8 cellular contexts compared by ENCODE assay signal in genomic region chr1:226871047-226871365, GRCh38. TPM values are rescaled to one million over a fixed set of nuclear protein-coding genes. Genes with fewer than 3 reads are reported as not detected.
DNase-seq lines count a peak whose midpoint lies in the region; ATAC-seq and TF ChIP-seq lines count a peak whose summit lies in the region.

No MANE protein-coding gene starts in this region.

- ATAC-seq in GM21526 (IDR thresholded peaks at IDR 0.05; ENCODE audit: low FRiP score, unreplicated experiment) (no peak), HG02588 (IDR thresholded peaks at IDR 0.05; ENCODE audit: unreplicated experiment) (no peak), HG02870 (IDR thresholded peaks at IDR 0.05; ENCODE audit: unreplicated experiment) (no peak)

- TF ChIP-seq CTCF in fibroblast of villous mesenchyme (IDR thresholded peaks at IDR 0.05; ENCODE audit: insufficient read depth, low read depth, low read length): no peak

- no peaks in the 10 kb centered on the region for H3K27me3 ChIP-seq in SJCRH30
- H3K27me3 ChIP-seq in rectal smooth muscle tissue (ENCODE audit: control insufficient read depth, insufficient read depth, low read length): no peaks in the 10 kb centered on the region

- no peak overlapping the region for H3K9ac ChIP-seq in rectal smooth muscle tissue (ENCODE audit: low read length)

- peak overlapping the region; percentile 67 for H3K27ac ChIP-seq in SJCRH30
- H3K27ac ChIP-seq in rectal smooth muscle tissue (ENCODE audit: low read depth, low read length): peak overlapping the region; percentile 65

- H3K4me1 ChIP-seq in SJCRH30: peaks cover 25% of the 10 kb centered on the region
- peaks cover 8% of the 10 kb centered on the region for H3K4me1 ChIP-seq in rectal smooth muscle tissue (ENCODE audit: control insufficient read depth, insufficient read depth, low read length)

- no peaks in the 10 kb centered on the region for H3K9me3 ChIP-seq in SJCRH30 (replicated peaks)

- DNase-seq in SJCRH30: no peak
- no peak for DNase-seq in fibroblast of villous mesenchyme (ENCODE audit: low read depth)
- DNase-seq in iPS-NIHi11 (ENCODE audit: low spot score): no peak

- peak overlapping the region; percentile 80 for H3K4me3 ChIP-seq in GM08714 (ENCODE audit: low read length)
- peak overlapping the region; percentile 80 for H3K4me3 ChIP-seq in SJCRH30
- peak overlapping the region; percentile 64 for H3K4me3 ChIP-seq in fibroblast of villous mesenchyme (ENCODE audit: low read depth, low read length)
- H3K4me3 ChIP-seq in rectal smooth muscle tissue (ENCODE audit: low read length): peak overlapping the region; percentile 74

- H3K36me3 ChIP-seq in SJCRH30 (no peaks in the 10 kb centered on the region), rectal smooth muscle tissue (ENCODE audit: control insufficient read depth, insufficient read depth, low read length) (peaks cover 3% of the 10 kb centered on the region)

RNA-seq across cellular contexts. Expression of gene PSEN2, which starts 0.6 kb away (rescaled TPM):
- total RNA-seq in SJCRH30 (2014; rRNA removed; shearing (Covaris generic)): 41.4 and 45.2 TPM in 2 replicates
- total RNA-seq in fibroblast of villous mesenchyme: 16.0 and 20.6 TPM in 2 replicates
